ENCODE assay signal across 1 cellular context in the genomic region with DNA sequence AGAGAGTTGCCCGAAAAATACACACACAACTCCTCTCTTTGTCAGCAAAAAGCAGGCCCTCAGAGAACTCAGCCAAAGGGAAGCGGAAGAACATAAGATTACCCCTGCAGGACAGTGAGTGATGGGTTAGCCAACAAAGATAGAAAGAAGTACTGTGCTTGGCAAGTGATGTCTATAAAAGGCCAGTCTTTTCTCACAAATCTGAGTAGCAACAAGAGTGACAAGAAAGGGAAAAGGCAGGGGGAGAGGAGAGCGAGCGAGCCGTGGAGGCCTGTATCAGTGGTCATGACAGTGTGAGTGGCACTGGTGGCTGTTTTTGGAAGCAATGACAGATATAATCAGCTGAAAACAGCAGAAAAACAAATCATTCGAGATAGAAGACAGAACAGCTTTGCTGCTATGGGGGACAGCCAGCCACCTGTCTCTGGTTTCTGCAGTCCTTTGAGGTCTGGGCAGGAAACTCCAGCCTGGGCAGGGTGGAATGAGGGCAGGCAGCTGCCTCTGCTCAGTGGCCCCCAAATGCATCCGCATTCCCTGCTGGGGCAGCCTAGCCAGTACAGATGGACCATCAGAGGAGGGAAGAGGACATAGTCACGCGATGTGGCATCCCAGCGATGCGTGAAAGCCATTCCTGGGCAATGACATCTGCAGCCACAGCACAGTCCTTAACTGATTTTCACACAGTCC.
TF ChIP-seq lines count a peak whose summit lies in the region.

No MANE protein-coding gene starts in this region.

TF ChIP-seq in GM23338, 12 proteins besides CTCF, POLR2A, EP300 and RAD21 (continued from another document):
- TF ChIP-seq ZNF462 (CRISPR knock-in tag; IDR thresholded peaks at IDR 0.05) (no peak), STAT1 (IDR thresholded peaks at IDR 0.05; ENCODE audit: unreplicated experiment) (no peak)
- TF ChIP-seq, protein P1, sequence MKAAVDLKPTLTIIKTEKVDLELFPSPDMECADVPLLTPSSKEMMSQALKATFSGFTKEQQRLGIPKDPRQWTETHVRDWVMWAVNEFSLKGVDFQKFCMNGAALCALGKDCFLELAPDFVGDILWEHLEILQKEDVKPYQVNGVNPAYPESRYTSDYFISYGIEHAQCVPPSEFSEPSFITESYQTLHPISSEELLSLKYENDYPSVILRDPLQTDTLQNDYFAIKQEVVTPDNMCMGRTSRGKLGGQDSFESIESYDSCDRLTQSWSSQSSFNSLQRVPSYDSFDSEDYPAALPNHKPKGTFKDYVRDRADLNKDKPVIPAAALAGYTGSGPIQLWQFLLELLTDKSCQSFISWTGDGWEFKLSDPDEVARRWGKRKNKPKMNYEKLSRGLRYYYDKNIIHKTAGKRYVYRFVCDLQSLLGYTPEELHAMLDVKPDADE (IDR thresholded peaks at IDR 0.05) = no peak
